In the genomic region with DNA sequence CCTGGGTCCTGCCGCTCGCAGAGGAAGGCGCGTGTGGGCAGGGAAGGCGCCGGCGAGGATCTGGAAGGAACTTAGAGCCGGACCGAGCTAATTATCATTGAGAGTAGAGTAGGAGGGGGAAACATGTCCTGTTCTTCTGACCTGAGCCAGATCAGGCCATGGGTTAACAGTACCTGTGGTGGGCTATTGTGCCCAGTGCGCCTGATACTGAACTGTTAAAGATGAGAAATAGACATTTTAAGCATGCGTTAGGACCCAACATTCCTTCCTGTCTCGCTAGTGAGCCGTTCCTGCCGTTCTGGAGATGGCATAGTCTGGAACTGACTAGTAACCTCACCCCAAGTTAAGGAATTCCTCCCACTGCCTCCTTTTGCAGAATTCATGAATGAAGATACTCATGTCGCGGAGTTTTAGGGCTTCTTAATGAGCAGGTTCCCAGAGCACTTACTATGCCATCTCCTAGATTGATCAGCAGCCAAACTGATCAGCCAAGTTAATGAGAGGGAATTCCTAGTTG, we compare ENCODE assay signal across 7 cellular contexts. TPM values are rescaled to one million over a fixed set of nuclear protein-coding genes. Genes with fewer than 3 reads are reported as not detected.
DNase-seq lines count a peak whose midpoint lies in the region; ATAC-seq and TF ChIP-seq lines count a peak whose summit lies in the region.

No MANE protein-coding gene starts in this region.

- H3K4me1 Mint-ChIP-seq in activated naive CD8-positive, alpha-beta T cell (ENCODE audit: low read depth) = peaks cover 45% of the 10 kb centered on the region

- no peaks in the 10 kb centered on the region for H3K27me3 ChIP-seq in thoracic aorta (replicated peaks; ENCODE audit: insufficient read depth)

- H3K36me3 Mint-ChIP-seq in activated naive CD8-positive, alpha-beta T cell = peaks cover 10% of the 10 kb centered on the region

- ATAC-seq in GM18517 (IDR thresholded peaks at IDR 0.05; ENCODE audit: unreplicated experiment) = peak; percentile 10
- ATAC-seq in thoracic aorta (ENCODE audit: insufficient number of reproducible peaks, low FRiP score, low read depth) = peak; percentile 12

- H3K27ac Mint-ChIP-seq in activated naive CD8-positive, alpha-beta T cell = peak overlapping the region; percentile 77

- no peak for TF ChIP-seq CTCF in thoracic aorta (IDR thresholded peaks at IDR 0.05)

- H3K4me3 ChIP-seq in thoracic aorta = peak overlapping the region; percentile 97

- H3K27ac ChIP-seq in thoracic aorta = peak overlapping the region; percentile 81 to 87

- no peaks in the 10 kb centered on the region for H3K9me3 ChIP-seq in thoracic aorta

- peak overlapping the region; percentile 88 for H3K4me3 Mint-ChIP-seq in activated naive CD8-positive, alpha-beta T cell

- peaks cover 0 to 10% of the 10 kb centered on the region in 2 donors for H3K4me1 ChIP-seq in thoracic aorta (ENCODE audit: control insufficient read depth in 1 of 2, low read depth in 2 of 2)

- H3K27me3 Mint-ChIP-seq in activated naive CD8-positive, alpha-beta T cell = no peaks in the 10 kb centered on the region

- no peaks in the 10 kb centered on the region for H3K9me3 Mint-ChIP-seq in activated naive CD8-positive, alpha-beta T cell (ENCODE audit: low read depth)

- DNase-seq in HPDE6-E6E7 (ENCODE audit: extremely low spot score) (peak; percentile 15), kidney glomerular epithelial cell (lab: John Stamatoyannopoulos, UW) (peak; percentile 30), thoracic aorta (ENCODE audit: low spot score) (no peak), DMS79 treated with DMSO at 0.1 percent for 48 hours (lab: John Stamatoyannopoulos, UW) (no peak), T-helper 9 cell (no peak)

- peaks cover 21% of the 10 kb centered on the region for H3K36me3 ChIP-seq in thoracic aorta

RNA-seq across cellular contexts. Expression of a gene that starts 0.9 kb away (rescaled TPM):
- total RNA-seq in thoracic aorta = 10 to 100 TPM; 38.4 to 61.6 TPM

RNA-seq across cellular contexts. Expression of a gene that starts 35.2 kb away (rescaled TPM):
- total RNA-seq in thoracic aorta = not detected

RNA-seq across cellular contexts. Expression of a gene that starts 50.7 kb away (rescaled TPM):
- total RNA-seq in thoracic aorta = 10 to 100 TPM; 37.4 to 69.3 TPM

Comparison
In these comparisons a context has a peak if more than half of its experiments do, and no peak if none do; other contexts are left out.
1. DNase-seq: peak in HPDE6-E6E7 (single experiment) and kidney glomerular epithelial cell (single experiment); none in thoracic aorta (single experiment), DMS79 treated with DMSO at 0.1 percent for 48 hours (single experiment) and T-helper 9 cell (single experiment).